ENCODE assay signal across 8 cellular contexts in the genomic region with DNA sequence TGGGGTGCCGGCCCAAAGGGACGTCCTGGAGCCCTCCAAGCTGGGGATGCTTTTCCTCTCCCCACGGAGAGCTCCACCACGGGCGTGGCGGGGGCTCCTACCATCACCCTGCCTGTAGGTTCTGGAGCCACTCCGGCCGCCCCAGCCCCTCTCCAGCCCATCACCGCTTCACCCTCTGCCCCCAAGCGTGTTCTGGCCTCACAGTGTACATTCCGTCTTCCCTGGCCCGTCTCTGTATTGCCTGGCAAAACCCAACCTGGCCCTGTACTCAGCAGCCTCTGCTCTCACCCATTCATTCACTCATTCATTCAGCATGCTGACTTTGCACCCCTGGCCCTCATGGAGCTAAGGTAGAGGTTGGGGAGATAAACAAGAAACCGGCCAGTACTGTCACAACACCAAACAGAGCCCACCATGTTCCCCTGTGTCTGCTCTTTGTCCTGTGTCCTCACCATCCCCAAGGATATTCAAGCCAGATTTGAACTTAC. TPM values are rescaled to one million over a fixed set of nuclear protein-coding genes. Genes with fewer than 3 reads are reported as not detected.
DNase-seq lines count a peak whose midpoint lies in the region; ATAC-seq, FAIRE-seq and TF ChIP-seq lines count a peak whose summit lies in the region.

No MANE protein-coding gene starts in this region.

- H3K9me3 ChIP-seq in SU-DHL-6 (ENCODE audit: insufficient read depth, low read length), result no peaks in the 10 kb centered on the region

- H4K20me1 ChIP-seq in SU-DHL-6 (ENCODE audit: low read depth, low read length), result no peaks in the 10 kb centered on the region

- peaks cover 27% of the 10 kb centered on the region for H3F3A ChIP-seq in SU-DHL-6 (ENCODE audit: insufficient read depth)

- H2AFZ ChIP-seq in SU-DHL-6 (ENCODE audit: low read depth, low read length, severe bottlenecking), result no peak overlapping the region

- peak overlapping the region; percentile 83 for H3K9ac ChIP-seq in SU-DHL-6 (ENCODE audit: low read length)

- 0 out of 2 replicates have a peak, but pooled peaks cover 7% of the 10 kb centered on the region for H3K79me2 ChIP-seq in SU-DHL-6 (ENCODE audit: insufficient read depth, low read length)

- peak overlapping the region; percentile 74 for H3K4me2 ChIP-seq in SU-DHL-6 (ENCODE audit: low read depth, low read length, poor library complexity, severe bottlenecking)

- H3K27ac ChIP-seq in SU-DHL-6 (ENCODE audit: low read depth, low read length), result no peak overlapping the region

- DNase-seq in fibroblast of the aortic adventitia (ENCODE audit: low read depth) (no peak), skeletal muscle cell (ENCODE audit: low read depth) (no peak), RCC 7860 (ENCODE audit: low spot score) (no peak), GM19239 (ENCODE audit: insufficient read length, low spot score) (no peak)

- FAIRE-seq in RCC 7860 (lab: Jason Lieb, UNC) (no peak), GM19239 (lab: Jason Lieb, UNC) (no peak)

- ATAC-seq in GM21367 (IDR thresholded peaks at IDR 0.05; ENCODE audit: unreplicated experiment) (peak; percentile 6), GM19455 (IDR thresholded peaks at IDR 0.05; ENCODE audit: unreplicated experiment) (no peak), GM19324 (IDR thresholded peaks at IDR 0.05; ENCODE audit: low FRiP score, unreplicated experiment) (no peak)

- H3K9me2 ChIP-seq in SU-DHL-6 (replicated peaks; ENCODE audit: insufficient read depth, low read length), result no peaks in the 10 kb centered on the region

- no peaks in the 10 kb centered on the region for H3K27me3 ChIP-seq in SU-DHL-6 (ENCODE audit: low read length)

- no peak for TF ChIP-seq CTCF in SU-DHL-6 (IDR thresholded peaks at IDR 0.05; ENCODE audit: insufficient read depth, low read length, poor library complexity, severe bottlenecking)
- no peak for TF ChIP-seq CTCF in fibroblast of the aortic adventitia (IDR thresholded peaks at IDR 0.05; ENCODE audit: insufficient read depth, low read length)

- no peaks in the 10 kb centered on the region for H3K36me3 ChIP-seq in SU-DHL-6 (ENCODE audit: low read length)

- H3K4me3 ChIP-seq in SU-DHL-6 (ENCODE audit: insufficient read depth, low read length, poor library complexity, severe bottlenecking) (peak overlapping the region; percentile 72), fibroblast of the aortic adventitia (ENCODE audit: low read depth, low read length) (peak overlapping the region; percentile 75), skeletal muscle cell (ENCODE audit: low read depth, low read length) (peak overlapping the region; percentile 77)

RNA-seq across cellular contexts. Expression of gene SLC25A29, which starts 20.3 kb away (rescaled TPM):
- total RNA-seq in fibroblast of the aortic adventitia (ENCODE audit: low replicate concordance), result 10.4 and 11.5 TPM in 2 replicates

RNA-seq across cellular contexts. Expression of gene SLC25A47, which starts 37.2 kb away (rescaled TPM):
- not detected in 2 replicates for total RNA-seq in fibroblast of the aortic adventitia (ENCODE audit: low replicate concordance)

RNA-seq across cellular contexts. Expression of gene YY1, which starts 47.0 kb away (rescaled TPM):
- total RNA-seq in fibroblast of the aortic adventitia (ENCODE audit: low replicate concordance), result 43.3 and 47.3 TPM in 2 replicates
